ENCODE assay signal across 10 cellular contexts in genomic region chr9:97518909-97519307, GRCh38. TPM values are rescaled to one million over a fixed set of nuclear protein-coding genes. Genes with fewer than 3 reads are reported as not detected.
A peak's percentile ranks its signal among the peaks of the same experiment; 100 is the strongest.
DNase-seq lines count a peak whose midpoint lies in the region; ATAC-seq and TF ChIP-seq lines count a peak whose summit lies in the region.
"Had no signal": no experiment of that assay in that cellular context is flagged by ENCODE, and none has a peak within 500 bp of the region (broad histone marks: within the 10 kb centered on the region; RNA-seq: fewer than 3 reads in every experiment).

No MANE protein-coding gene starts in this region.

- intact Hi-C loops in adrenal gland (cut with DNase I): no loop called here

- H3K27me3 ChIP-seq in adrenal gland: no peaks in the 10 kb centered on the region

- peaks cover 11 to 54% of the 10 kb centered on the region in 2 donors for H3K4me1 ChIP-seq in adrenal gland (replicated peaks in 1 of 2)

- no peaks in the 10 kb centered on the region for H3K36me3 ChIP-seq in adrenal gland (replicated peaks in 1 of 2)

- H3K27ac ChIP-seq in adrenal gland: peak overlapping the region in 4 of 5 donors; percentile 32 to 78 (median 66)

- no peak for TF ChIP-seq CTCF in adrenal gland (IDR thresholded peaks at IDR 0.05)

- 0 to 5% (median 0%) methylated on average over 5 to 6 of the region's 6 CpGs for WGBS in adrenal gland, 4 donors

- peak in 1 of 2 donors; percentile 17 for TF ChIP-seq POLR2A in adrenal gland (IDR thresholded peaks at IDR 0.05)

- DNase-seq in ACHN: peak; percentile 64
- peak; percentile 83 for DNase-seq in HT1080 (ENCODE audit: low read depth)
- DNase-seq in adrenal gland: peak; percentile 79 to 95 (median 89)
- DNase-seq in medulla oblongata (ENCODE audit: extremely low spot score): peak; percentile 35
- no peak for DNase-seq in anterior cingulate cortex (lab: John Stamatoyannopoulos, UW)
- DNase-seq in NCI-H345 (lab: John Stamatoyannopoulos, UW): no peak
- DNase-seq in D341Med (ENCODE audit: low spot score): no peak
- DNase-seq: activated naive CD4-positive, alpha-beta T cell; NCI-H82 had no signal

- ATAC-seq in HG02840 (IDR thresholded peaks at IDR 0.05; ENCODE audit: low FRiP score, unreplicated experiment): no peak

- no peak overlapping the region for H3K4me3 ChIP-seq in adrenal gland

- H3K9me3 ChIP-seq in adrenal gland (replicated peaks in 1 of 3): no peaks in the 10 kb centered on the region

- in situ Hi-C loops in ACHN (cut with HindIII; ENCODE audit: low pct_ligation_motif_present, low pct_unique_long_range_greater_than_20kb, low sequenced_read_pairs): no loop called here

RNA-seq across cellular contexts. Expression of gene TMOD1, which starts 17.4 kb away (rescaled TPM):
- total RNA-seq in HT1080 (2014; rRNA removed; shearing (Covaris generic)): 0.53 and 0.58 TPM in 2 replicates
- 1.2 and 1.4 TPM in 2 replicates for polyA plus RNA-seq in HT1080 (2015; cell fraction: cytosol; rRNA removed)
- 0.74 and 1.2 TPM in 2 replicates for polyA plus RNA-seq in HT1080 (2015; cell fraction: nucleus; rRNA removed)
- 10 to 100 TPM; 51.5 to 91.2 (median 61.3) TPM for total RNA-seq in adrenal gland
- polyA plus RNA-seq in adrenal gland: 10 to 100 TPM; 44.0 to 72.3 (median 59.4) TPM

Comparison
In these comparisons a context has a peak if more than half of its experiments do, and no peak if none do; other contexts are left out.
1. DNase-seq: peak in ACHN (single experiment), HT1080 (single experiment), adrenal gland (7 of 7) and medulla oblongata (single experiment); none in anterior cingulate cortex (0 of 58), NCI-H345 (single experiment) and D341Med (single experiment).
2. RNA of gene TMOD1, which starts 17.4 kb away (total RNA-seq): 51.5 to 91.2 TPM in adrenal gland; 0.53 to 0.58 TPM in HT1080; every median in the first group is over 10 times any median in the second.